Comparison of ENCODE assay signal across 14 cellular contexts in genomic region chr10:93075369-93076221, GRCh38. TPM values are rescaled to one million over a fixed set of nuclear protein-coding genes. Genes with fewer than 3 reads are reported as not detected.
A peak's percentile ranks its signal among the peaks of the same experiment; 100 is the strongest.
DNase-seq lines count a peak whose midpoint lies in the region; ATAC-seq, FAIRE-seq and TF ChIP-seq lines count a peak whose summit lies in the region.
"Had no signal": no experiment of that assay in that cellular context is flagged by ENCODE, and none has a peak within 500 bp of the region (broad histone marks: within the 10 kb centered on the region; RNA-seq: fewer than 3 reads in every experiment).

No MANE protein-coding gene starts in this region.

- TF ChIP-seq CTCF in GM12878 (IDR thresholded peaks at IDR 0.05 in 2 of 3, conservative IDR thresholded peaks at IDR 0.05 in 1 of 3; ENCODE audit: control insufficient read depth in 2 of 3, extremely low read depth in 1 of 3, insufficient read depth in 1 of 3, low read depth in 3 of 3, low read length in 3 of 3) = no peak
- no peak for TF ChIP-seq CTCF in neural crest cell (conservative IDR thresholded peaks at IDR 0.05)
- no peak for TF ChIP-seq CTCF in transverse colon (IDR thresholded peaks at IDR 0.05)

- no peak overlapping the region for H3K27ac ChIP-seq in GM12878 (ENCODE audit: control insufficient read depth, insufficient read depth)
- H3K27ac ChIP-seq in transverse colon = no peak overlapping the region

- peaks cover 92% of the 10 kb centered on the region for H3K27me3 Mint-ChIP-seq in neural crest cell (ENCODE audit: low read depth)

- no peaks in the 10 kb centered on the region for H3K9me3 Mint-ChIP-seq in neural crest cell

- no peak for TF ChIP-seq RAD21 in GM12878 (IDR thresholded peaks at IDR 0.05; ENCODE audit: insufficient read depth, low read depth, low read length)

- peaks cover 20% of the 10 kb centered on the region for H3K4me1 Mint-ChIP-seq in neural crest cell

- SMC1A ChIA-PET in GM12878 (lab: Charles Lee; ENCODE audit: uncharacterized antibody, unreplicated experiment) = interaction anchor here (1.2 to 1.3 kb wide), 3 partner anchors 18 to 190 kb away, joined by 3 read pairs; no protein-coding TSS in a partner anchor

- no peaks in the 10 kb centered on the region for H3K36me3 Mint-ChIP-seq in neural crest cell (ENCODE audit: low read depth)

- CTCF ChIA-PET in GM12878 (lab: Yijun Ruan, JAX) = interaction anchor here (0.9 to 3.2 kb wide), 6 partner anchors 10 to 282 kb away, joined by 3 to 18 read pairs (median 5); no protein-coding TSS in a partner anchor

- RAD21 ChIA-PET in GM12878 (lab: Charles Lee; ENCODE audit: unreplicated experiment) = no interaction called here

- intact Hi-C loops in GM12878 (cut with micrococcal nuclease; ENCODE audit: unreplicated experiment) (loop anchor here (10.0 kb wide), 2 partner anchors 191 to 429 kb away; no protein-coding TSS in a partner anchor), transverse colon (cut with DNase I; ENCODE audit: low total_unique reads) (no loop called here)

- DNase-seq in GM12878 (ENCODE audit: low read depth, low spot score) (no peak), neural crest cell (ENCODE audit: low read depth, low spot score) (no peak), Ammon's horn (ENCODE audit: low spot score) (no peak), dermis blood vessel endothelial cell (no peak), CD1c-positive myeloid dendritic cell (ENCODE audit: extremely low spot score) (no peak), transverse colon (no peak)
- DNase-seq: Calu3, foreskin melanocyte, midbrain, NCI-H2081, T1000 had no signal

- no peak overlapping the region for H2AFZ ChIP-seq in GM12878 (ENCODE audit: control insufficient read depth, low read depth, low read length)

- H3K36me3 ChIP-seq in GM12878 (ENCODE audit: control insufficient read depth in 2 of 2, insufficient read depth in 2 of 2, low read length in 1 of 2) (no peaks in the 10 kb centered on the region), transverse colon (no peaks in the 10 kb centered on the region)

- H3K9me3 ChIP-seq in GM12878 (replicated peaks; ENCODE audit: control insufficient read depth, insufficient read depth, low read length) = no peaks in the 10 kb centered on the region
- H3K9me3 ChIP-seq in transverse colon = no peaks in the 10 kb centered on the region

- H3K4me2 ChIP-seq in GM12878 (ENCODE audit: control insufficient read depth, insufficient read depth) = peak overlapping the region; percentile 54

- peak overlapping the region; percentile 28 for H3K4me3 Mint-ChIP-seq in neural crest cell

- H3K27me3 ChIP-seq in GM12878 (replicated peaks in 1 of 2; ENCODE audit: control insufficient read depth in 2 of 2, insufficient read depth in 2 of 2, low read length in 1 of 2) = peaks cover 28 to 31% of the 10 kb centered on the region in 2 experiments; a peak in 3 of 4 replicates
- peaks cover 97% of the 10 kb centered on the region for H3K27me3 ChIP-seq in transverse colon

- FAIRE-seq in GM12878 (lab: Jason Lieb, UNC) = peak; percentile 44

- H3K9ac ChIP-seq in GM12878 (ENCODE audit: control insufficient read depth, insufficient read depth, low read length) = no peak overlapping the region

- H4K20me1 ChIP-seq in GM12878 (ENCODE audit: control insufficient read depth, insufficient read depth) = no peaks in the 10 kb centered on the region; the same call in 1 of the 2 replicates

- POLR2A ChIA-PET in GM12878 (lab: Charles Lee) = no interaction called here

- BruUV-seq in GM12878 (replicated peaks; lab: Mats Ljungman, UMichigan) = no TSS peak

- no peak overlapping the region for H3K27ac Mint-ChIP-seq in neural crest cell (ENCODE audit: unreplicated experiment)

- in situ Hi-C loops in GM12878 (cut with MboI) (no loop called here), transverse colon (cut with MboI; ENCODE audit: low pct_ligation_motif_present in 1 of 4, low pct_unique_long_range_greater_than_20kb in 1 of 4, low sequenced_read_pairs in 3 of 4) (loop anchor here in 1 of 4 donors (25.0 kb wide), 1 partner anchor 437 kb away; no protein-coding TSS in a partner anchor)

- TF ChIP-seq EP300 in GM12878 (IDR thresholded peaks at IDR 0.05; ENCODE audit: borderline replicate concordance in 1 of 2, control insufficient read depth in 1 of 2, low read depth in 2 of 2, low read length in 2 of 2) = no peak
- TF ChIP-seq EP300 in transverse colon (IDR thresholded peaks at IDR 0.05; ENCODE audit: low read depth) = no peak

- H3K4me3 ChIP-seq in GM12878 = peak overlapping the region; percentile 32; the same call in 1 of the 2 replicates
- no peak overlapping the region for H3K4me3 ChIP-seq in transverse colon

- ATAC-seq in GM18498 (IDR thresholded peaks at IDR 0.05; ENCODE audit: unreplicated experiment) (peak; percentile 56), HG02852 (IDR thresholded peaks at IDR 0.05; ENCODE audit: unreplicated experiment) (peak; percentile 41), GM12878 (peak; percentile 40)

- H3K79me2 ChIP-seq in GM12878 (ENCODE audit: control insufficient read depth, insufficient read depth, low read length) = no peaks in the 10 kb centered on the region

- 37% methylated on average over 23 of the region's 25 CpGs for WGBS in GM12878 (ENCODE audit: insufficient coverage, insufficient replicate concordance, low lambda C conversion rate, missing lambda C conversion rate)
- WGBS in transverse colon (ENCODE audit: low coverage in 1 of 2), 2 donors = 27 to 30% methylated on average over 14 to 25 of the region's 25 CpGs

- H3K4me1 ChIP-seq in GM12878 (ENCODE audit: control insufficient read depth, insufficient read depth, low read length) (peaks cover 18% of the 10 kb centered on the region), transverse colon (peaks cover 17 to 39% (median 33%) of the 10 kb centered on the region in 4 donors)

- TF ChIP-seq POLR2A in GM12878 (IDR thresholded peaks at IDR 0.05; ENCODE audit: low read depth, low read length) (no peak), transverse colon (IDR thresholded peaks at IDR 0.05) (no peak)

TF ChIP-seq in GM12878, 131 proteins besides CTCF, POLR2A, EP300 and RAD21 (continues in another document):
- TF ChIP-seq DPF2 (IDR thresholded peaks at IDR 0.05) (0 out of 2 replicates have a peak, but pooled peaks have one; percentile 20), MLLT1 (IDR thresholded peaks at IDR 0.05) (no peak), RUNX3 (IDR thresholded peaks at IDR 0.05; ENCODE audit: low read length) (peak; percentile 94), JUNB (IDR thresholded peaks at IDR 0.05) (peak; percentile 63), NBN (IDR thresholded peaks at IDR 0.05) (no peak), MEF2A (IDR thresholded peaks at IDR 0.05; ENCODE audit: insufficient read depth, low read depth, low read length) (peak; percentile 47; the same call in 1 of the 2 replicates)

RNA-seq across cellular contexts. Expression of gene CYP26A1, which starts 1.9 kb away (rescaled TPM):
- not detected in 2 replicates for total RNA-seq in GM12878 (2013; cell fraction: nucleolus; rRNA removed)
- not detected in 2 replicates for total RNA-seq in GM12878 (2014; rRNA removed)
- not detected in 2 replicates for total RNA-seq in GM12878 (2014; rRNA removed; fragmentation: Illumina TruSeq; extraction: Trizol)
- not detected in 2 replicates for total RNA-seq in GM12878 (2021)
- polyA plus RNA-seq in GM12878 (2011; ENCODE audit: low read depth) = not detected
- not detected in 2 replicates for polyA plus RNA-seq in GM12878 (2011; rRNA removed)
- 0.01 TPM in 1 of 2 replicates, not detected in the other for polyA plus RNA-seq in GM12878 (2011; cell fraction: cytosol; rRNA removed)
- polyA plus RNA-seq in GM12878 (2011; cell fraction: nucleus; rRNA removed) = not detected in 2 replicates
- 0.10 TPM in 1 of 2 replicates, not detected in the other for polyA plus RNA-seq in GM12878 (2012)
- not detected in 2 replicates for polyA plus RNA-seq in GM12878 (2014; fragmentation: Illumina TruSeq; extraction: Trizol)
- not detected for polyA plus RNA-seq in GM12878 (2014; fragmentation: Nextera tagmentation; extraction: Ambion mirVana)
- polyA plus RNA-seq in GM12878 (2014; rRNA removed) = not detected in 2 replicates
- polyA plus RNA-seq in GM12878 (2016; fragmentation: Nextera tagmentation; extraction: Ambion mirVana) = not detected
- not detected in 2 replicates for polyA minus RNA-seq in GM12878 (2011; rRNA and poly(A)+ RNA removed)
- not detected in 2 replicates for polyA minus RNA-seq in GM12878 (2011; cell fraction: cytosol; rRNA and poly(A)+ RNA removed)
- not detected in 2 replicates for polyA minus RNA-seq in GM12878 (2011; cell fraction: nucleus; rRNA and poly(A)+ RNA removed)
- 0.23 and 0.30 TPM in 2 replicates for total RNA-seq in neural crest cell
- 2.2 and 2.7 TPM in 2 replicates for total RNA-seq in dermis blood vessel endothelial cell
- total RNA-seq in transverse colon = not detected

RNA-seq across cellular contexts. Expression of gene CYP26C1, which starts 15.0 kb away (rescaled TPM):
- 0.24 TPM in 1 of 2 replicates, not detected in the other for total RNA-seq in GM12878 (2013; cell fraction: nucleolus; rRNA removed)
- total RNA-seq in GM12878 (2014; rRNA removed) (under 0.01 and 0.05 TPM in 2 replicates), GM12878 (2014; rRNA removed; fragmentation: Illumina TruSeq; extraction: Trizol) (not detected in 2 replicates), GM12878 (2021) (0.08 TPM in 1 of 2 replicates, not detected in the other), neural crest cell (0.30 and 0.37 TPM in 2 replicates), dermis blood vessel endothelial cell (1.9 and 5.4 TPM in 2 replicates), transverse colon (not detected)
- polyA plus RNA-seq in GM12878 (2011; ENCODE audit: low read depth) = not detected
- polyA plus RNA-seq in GM12878 (2011; rRNA removed) (not detected in 2 replicates), GM12878 (2014; fragmentation: Illumina TruSeq; extraction: Trizol) (not detected in 2 replicates), GM12878 (2014; fragmentation: Nextera tagmentation; extraction: Ambion mirVana) (not detected), GM12878 (2014; rRNA removed) (not detected in 2 replicates), GM12878 (2016; fragmentation: Nextera tagmentation; extraction: Ambion mirVana) (not detected)
- not detected in 2 replicates for polyA plus RNA-seq in GM12878 (2011; cell fraction: cytosol; rRNA removed)
- polyA plus RNA-seq in GM12878 (2011; cell fraction: nucleus; rRNA removed) = 0.07 TPM in 1 of 2 replicates, not detected in the other
- polyA plus RNA-seq in GM12878 (2012) = not detected in 2 replicates
- 0.05 TPM in 1 of 2 replicates, not detected in the other for polyA minus RNA-seq in GM12878 (2011; rRNA and poly(A)+ RNA removed)
- polyA minus RNA-seq in GM12878 (2011; cell fraction: cytosol; rRNA and poly(A)+ RNA removed) = not detected in 2 replicates
- 0.24 and 0.48 TPM in 2 replicates for polyA minus RNA-seq in GM12878 (2011; cell fraction: nucleus; rRNA and poly(A)+ RNA removed)
- total RNA-seq: skeletal muscle tissue had no signal
